ENCODE assay signal across 8 cellular contexts in the genomic region with DNA sequence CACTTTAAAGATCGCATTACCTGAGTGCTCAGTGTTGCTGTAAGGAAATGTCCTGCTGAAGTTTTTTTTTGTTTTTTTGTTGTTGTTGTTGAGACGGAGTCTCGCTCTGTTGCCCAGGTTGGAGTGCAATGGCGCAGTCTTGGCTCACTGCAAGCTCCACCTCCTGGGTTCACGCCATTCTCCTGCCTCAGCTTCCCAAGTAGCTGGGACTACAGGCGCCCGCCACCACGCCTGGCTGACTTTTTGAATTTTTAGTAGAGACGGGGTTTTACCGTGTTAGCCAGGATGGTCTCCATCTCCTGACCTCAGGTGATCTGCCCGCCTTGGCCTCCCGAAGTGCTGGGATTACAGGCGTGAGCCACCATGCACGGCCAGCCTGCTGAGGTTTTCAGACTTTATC.
DNase-seq lines count a peak whose midpoint lies in the region; ATAC-seq, FAIRE-seq and TF ChIP-seq lines count a peak whose summit lies in the region.
"Not testable (repeated sequence)": the region's sequence is repeated elsewhere in the genome, so short reads cannot be mapped to it uniquely, and the experiment has no call there.

No MANE protein-coding gene starts in this region.

- not testable (repeated sequence) for H3K27me3 Mint-ChIP-seq in chondrocyte (ENCODE audit: low read depth); natural killer cell treated with Interleukin-12 subunit alpha and Interleukin-12 subunit beta and Interleukin-15 and Interleukin-18, amount 100 ng/mL, for 72 hours
- peaks cover 19% of the 10 kb centered on the region for H3K27me3 Mint-ChIP-seq in endothelial cell (ENCODE audit: unreplicated experiment)

- DNase-seq in activated effector memory CD4-positive, alpha-beta T cell treated with anti-CD3 and anti-CD28 coated beads, Interleukin-2, amount 50 U/mL, for 16 hours = peak; percentile 31
- DNase-seq in chondrocyte (ENCODE audit: low spot score) = peak; percentile 35
- not testable (repeated sequence) for DNase-seq in endothelial cell (ENCODE audit: low spot score)
- peak; percentile 57 for DNase-seq in cardiac septum (ENCODE audit: low spot score)
- DNase-seq in kidney = peak; percentile 5
- DNase-seq in natural killer cell treated with Interleukin-12 subunit alpha and Interleukin-12 subunit beta and Interleukin-15 and Interleukin-18, amount 100 ng/mL, for 72 hours (ENCODE audit: low spot score) = peak; percentile 12
- peak; percentile 55 for DNase-seq in posterior vena cava (ENCODE audit: low spot score)
- DNase-seq in spleen = peak; percentile 23

- H3K4me3 ChIP-seq in kidney (ENCODE audit: low read length in 2 of 2); spleen: not testable (repeated sequence)

- H3K9ac ChIP-seq in kidney (ENCODE audit: low read length in 2 of 2) = not testable (repeated sequence)

- not testable (repeated sequence) for H3K9me3 Mint-ChIP-seq in chondrocyte (ENCODE audit: low read depth); endothelial cell (ENCODE audit: unreplicated experiment); natural killer cell treated with Interleukin-12 subunit alpha and Interleukin-12 subunit beta and Interleukin-15 and Interleukin-18, amount 100 ng/mL, for 72 hours

- H3K36me3 Mint-ChIP-seq in chondrocyte (ENCODE audit: low read depth); natural killer cell treated with Interleukin-12 subunit alpha and Interleukin-12 subunit beta and Interleukin-15 and Interleukin-18, amount 100 ng/mL, for 72 hours: not testable (repeated sequence)
- peaks cover 58% of the 10 kb centered on the region for H3K36me3 Mint-ChIP-seq in endothelial cell (ENCODE audit: low read depth, unreplicated experiment)

- not testable (repeated sequence) for H3K27me3 ChIP-seq in spleen (replicated peaks in 1 of 7)

- H3K27ac ChIP-seq in kidney (ENCODE audit: low read depth in 2 of 2, low read length in 2 of 2); spleen: not testable (repeated sequence)

- not testable (repeated sequence) for H3K4me3 Mint-ChIP-seq in chondrocyte (ENCODE audit: unreplicated experiment); natural killer cell treated with Interleukin-12 subunit alpha and Interleukin-12 subunit beta and Interleukin-15 and Interleukin-18, amount 100 ng/mL, for 72 hours
- peak overlapping the region; percentile 54 for H3K4me3 Mint-ChIP-seq in endothelial cell (ENCODE audit: unreplicated experiment)

- H3K9me3 ChIP-seq in kidney (ENCODE audit: control insufficient read depth in 1 of 2, low read length in 2 of 2); spleen: not testable (repeated sequence)

- H3K4me1 Mint-ChIP-seq in chondrocyte (ENCODE audit: low read depth); endothelial cell (ENCODE audit: unreplicated experiment); natural killer cell treated with Interleukin-12 subunit alpha and Interleukin-12 subunit beta and Interleukin-15 and Interleukin-18, amount 100 ng/mL, for 72 hours (ENCODE audit: low read depth in 2 of 2): not testable (repeated sequence)

- H3K4me1 ChIP-seq in kidney (ENCODE audit: control insufficient read depth in 1 of 2, insufficient read depth in 1 of 2, low read depth in 1 of 2, low read length in 2 of 2); spleen: not testable (repeated sequence)

- not testable (repeated sequence) for TF ChIP-seq POLR2A in spleen (IDR thresholded peaks at IDR 0.05)

- peaks cover 10 to 27% of the 10 kb centered on the region in 2 donors for H3K36me3 ChIP-seq in kidney (ENCODE audit: control insufficient read depth in 1 of 2, insufficient read depth in 2 of 2, low read length in 2 of 2)
- peaks cover 0 to 98% (median 31%) of the 10 kb centered on the region in 6 donors for H3K36me3 ChIP-seq in spleen

- not testable (repeated sequence) for H3K27ac Mint-ChIP-seq in chondrocyte (ENCODE audit: unreplicated experiment); natural killer cell treated with Interleukin-12 subunit alpha and Interleukin-12 subunit beta and Interleukin-15 and Interleukin-18, amount 100 ng/mL, for 72 hours
- peak overlapping the region; percentile 10 for H3K27ac Mint-ChIP-seq in endothelial cell (ENCODE audit: unreplicated experiment)

- ATAC-seq in natural killer cell treated with Interleukin-12 subunit alpha and Interleukin-12 subunit beta and Interleukin-15 and Interleukin-18, amount 100 ng/mL, for 72 hours = not testable (repeated sequence)

- TF ChIP-seq CTCF in chondrocyte (IDR thresholded peaks at IDR 0.05); endothelial cell (IDR thresholded peaks at IDR 0.05; ENCODE audit: unreplicated experiment); kidney (IDR thresholded peaks at IDR 0.05; ENCODE audit: borderline replicate concordance, extremely low read depth, insufficient read depth); spleen (IDR thresholded peaks at IDR 0.05 in 8 of 11, conservative IDR thresholded peaks at IDR 0.05 in 3 of 11): not testable (repeated sequence)

- not testable (repeated sequence) for FAIRE-seq in kidney (lab: Jason Lieb, UNC)

- WGBS in spleen, 5 donors = 80 to 95% (median 87%) methylated on average over 14 of the region's 14 CpGs

- intact Hi-C loops in cardiac septum (cut with DNase I); kidney (cut with DNase I); posterior vena cava (cut with DNase I); spleen (cut with DNase I; ENCODE audit: low total_unique reads): not testable (repeated sequence)
